Comparison of ENCODE assay signal across 32 cellular contexts in genomic region chr22:43526951-43527350, GRCh38.
"Had no signal": no experiment of that assay in that cellular context is flagged by ENCODE, and none has a peak within 500 bp of the region (broad histone marks: within the 10 kb centered on the region; RNA-seq: fewer than 3 reads in every experiment).

No MANE protein-coding gene starts in this region.

- H3K4me3 ChIP-seq: ascending aorta, cardiac muscle cell, PC-9, SJCRH30, SK-N-MC had no signal

- H3K27me3 ChIP-seq: ascending aorta, cardiac muscle cell had no signal

- ATAC-seq: activated CD8-positive, alpha-beta T cell treated with anti-CD3 and anti-CD28 coated beads for 36 hours had no signal

- H3K36me3 ChIP-seq: ascending aorta, cardiac muscle cell, SJCRH30, WERI-Rb-1 had no signal

- H3K4me3 Mint-ChIP-seq: activated CD8-positive, alpha-beta T cell treated with anti-CD3 and anti-CD28 coated beads for 36 hours; activated naive CD4-positive, alpha-beta T cell treated with anti-CD3 and anti-CD28 coated beads, Interleukin-2, amount 50 U/mL, for 24 hours; activated naive CD8-positive, alpha-beta T cell treated with anti-CD3 and anti-CD28 coated beads, Interleukin-2, amount 10 ng/mL, durations not matched to agents 7 days and 5 days had no signal

- H3K9me3 ChIP-seq: ascending aorta, SJCRH30 had no signal

- H3K9me3 Mint-ChIP-seq: activated CD8-positive, alpha-beta T cell treated with anti-CD3 and anti-CD28 coated beads for 36 hours; activated naive CD4-positive, alpha-beta T cell treated with anti-CD3 and anti-CD28 coated beads, Interleukin-2, amount 50 U/mL, for 24 hours; activated naive CD8-positive, alpha-beta T cell treated with anti-CD3 and anti-CD28 coated beads, Interleukin-2, amount 10 ng/mL, durations not matched to agents 7 days and 5 days; activated T-helper 2 cell treated with anti-CD3 and anti-CD28 coated beads, Interferon-gamma antibody, Interleukin-2, Interleukin-4, amounts not matched to agents 10 μg/mL and 5 μg/mL and 100 μg/mL, durations not matched to agents 14 hours and 24 hours and 36 hours had no signal

- DNase-seq: activated CD4-positive, alpha-beta T cell treated with anti-CD3 and anti-CD28 coated beads for 1 hour; activated CD4-positive, alpha-beta T cell treated with anti-CD3 and anti-CD28 coated beads for 48 hours; activated CD4-positive, CD25-positive, alpha-beta regulatory T cell; activated CD8-positive, alpha-beta T cell treated with anti-CD3 and anti-CD28 coated beads for 36 hours; activated gamma-delta T cell; activated naive CD4-positive, alpha-beta T cell treated with Interleukin-2 at 50 U/mL for 16 hours; activated naive CD8-positive, alpha-beta T cell treated with anti-CD3 and anti-CD28 coated beads, Interleukin-2, amount 10 ng/mL, durations not matched to agents 7 days and 5 days; activated T-cell treated with anti-CD3 and anti-CD28 coated beads, Interleukin-2, amount 50 U/mL, for 1 hour; amygdala; MM.1S; MV-4-11; NCI-H1092; NCI-H1417; NCI-H146; NCI-H187; NCI-H2029 treated with DMSO at 0.1 percent for 48 hours; NCI-H2107; NCI-H2171; NCI-H510A; NCI-H526; NCI-H748 treated with DMSO at 0.1 percent for 48 hours; PC-9; SHP77; SJCRH30; T1000; WERI-Rb-1 had no signal

- H3K27ac Mint-ChIP-seq: activated CD8-positive, alpha-beta T cell treated with anti-CD3 and anti-CD28 coated beads for 36 hours; activated naive CD4-positive, alpha-beta T cell treated with anti-CD3 and anti-CD28 coated beads, Interleukin-2, amount 50 U/mL, for 24 hours; activated naive CD8-positive, alpha-beta T cell treated with anti-CD3 and anti-CD28 coated beads, Interleukin-2, amount 10 ng/mL, durations not matched to agents 7 days and 5 days; activated T-helper 2 cell treated with anti-CD3 and anti-CD28 coated beads, Interferon-gamma antibody, Interleukin-2, Interleukin-4, amounts not matched to agents 10 μg/mL and 5 μg/mL and 100 μg/mL, durations not matched to agents 14 hours and 24 hours and 36 hours had no signal

- H3K36me3 Mint-ChIP-seq: activated naive CD4-positive, alpha-beta T cell treated with anti-CD3 and anti-CD28 coated beads, Interleukin-2, amount 50 U/mL, for 24 hours; activated naive CD8-positive, alpha-beta T cell treated with anti-CD3 and anti-CD28 coated beads, Interleukin-2, amount 10 ng/mL, durations not matched to agents 7 days and 5 days had no signal

- H3K4me1 Mint-ChIP-seq: activated naive CD4-positive, alpha-beta T cell treated with anti-CD3 and anti-CD28 coated beads, Interleukin-2, amount 50 U/mL, for 24 hours had no signal

- H3K4me1 ChIP-seq: ascending aorta, SJCRH30 had no signal

- H3K27ac ChIP-seq: ascending aorta, cardiac muscle cell, KMS-11, PC-9, SJCRH30, SK-N-MC, WERI-Rb-1 had no signal
